ENCODE assay signal across 1 cellular context in genomic region chr3:20054549-20054987, GRCh38.
TF ChIP-seq lines count a peak whose summit lies in the region.

No MANE protein-coding gene starts in this region.

TF ChIP-seq in GM12878, 131 proteins besides CTCF, POLR2A, EP300 and RAD21 (continued from another document):
- no peak for TF ChIP-seq USF2 (IDR thresholded peaks at IDR 0.05; ENCODE audit: borderline replicate concordance, low read depth, low read length)
- no peak for TF ChIP-seq CREB1 (IDR thresholded peaks at IDR 0.05; ENCODE audit: low read depth)
- no peak for TF ChIP-seq SMC3 (IDR thresholded peaks at IDR 0.05; ENCODE audit: borderline replicate concordance, low read length)
- no peak for TF ChIP-seq ZNF384 (IDR thresholded peaks at IDR 0.05; ENCODE audit: borderline replicate concordance, low read depth, low read length)
- TF ChIP-seq RFX5 (IDR thresholded peaks at IDR 0.05; ENCODE audit: low read depth, low read length): no peak
- TF ChIP-seq KLF5 (IDR thresholded peaks at IDR 0.05; ENCODE audit: partially characterized antibody): no peak
- 0 out of 2 replicates have a peak, but pooled peaks have one; percentile 22 for TF ChIP-seq EED (IDR thresholded peaks at IDR 0.05; ENCODE audit: low read depth)
- no peak for TF ChIP-seq ZNF217 (IDR thresholded peaks at IDR 0.05)
- no peak for TF ChIP-seq MYC (IDR thresholded peaks at IDR 0.05; ENCODE audit: insufficient read depth, insufficient read length, insufficient replicate concordance, low read length, severe bottlenecking)
- TF ChIP-seq SPI1 (IDR thresholded peaks at IDR 0.05; ENCODE audit: borderline replicate concordance, insufficient read depth, low read depth, low read length): no peak
- no peak for TF ChIP-seq MAX (IDR thresholded peaks at IDR 0.05; ENCODE audit: low read depth, low read length)
- TF ChIP-seq NFIC (IDR thresholded peaks at IDR 0.05; ENCODE audit: low read depth, low read length): no peak
- TF ChIP-seq CBX3 (IDR thresholded peaks at IDR 0.05; ENCODE audit: borderline replicate concordance, low read depth): no peak
- TF ChIP-seq STAT1 (conservative IDR thresholded peaks at IDR 0.05): no peak
- TF ChIP-seq BRCA1 (IDR thresholded peaks at IDR 0.05; ENCODE audit: low read depth, low read length): no peak
- TF ChIP-seq SREBF1 (IDR thresholded peaks at IDR 0.05; ENCODE audit: low read length): no peak
- TF ChIP-seq CHD1 (IDR thresholded peaks at IDR 0.05; ENCODE audit: low read depth, low read length): no peak
- TF ChIP-seq ASH2L (IDR thresholded peaks at IDR 0.05; ENCODE audit: borderline replicate concordance, low read depth): no peak
- TF ChIP-seq ZNF24 (IDR thresholded peaks at IDR 0.05): peak; percentile 41; the same call in 1 of the 2 replicates
- peak; percentile 51; the same call in 1 of the 2 replicates for TF ChIP-seq MTA2 (IDR thresholded peaks at IDR 0.05; ENCODE audit: low read depth)
- TF ChIP-seq GATAD2B (conservative IDR thresholded peaks at IDR 0.05; ENCODE audit: low read depth): peak; percentile 52; the same call in 1 of the 2 replicates
- TF ChIP-seq GABPA (IDR thresholded peaks at IDR 0.05; ENCODE audit: low read depth): no peak
- TF ChIP-seq CREM (IDR thresholded peaks at IDR 0.05; ENCODE audit: low read depth): no peak
- TF ChIP-seq KDM1A (IDR thresholded peaks at IDR 0.05; ENCODE audit: borderline replicate concordance): no peak
- TF ChIP-seq IRF5 (IDR thresholded peaks at IDR 0.05; ENCODE audit: borderline replicate concordance): no peak
- TF ChIP-seq SMAD1 (IDR thresholded peaks at IDR 0.05; ENCODE audit: low read depth, partially characterized antibody): no peak
- 0 out of 2 replicates have a peak, but pooled peaks have one; percentile 32 for TF ChIP-seq CBFB (IDR thresholded peaks at IDR 0.05; ENCODE audit: low read depth)
- TF ChIP-seq KAT2A (conservative IDR thresholded peaks at IDR 0.05; ENCODE audit: control insufficient read depth, low read depth, low read length): no peak
- TF ChIP-seq PKNOX1 (IDR thresholded peaks at IDR 0.05): peak; percentile 69
- TF ChIP-seq ATF7 (IDR thresholded peaks at IDR 0.05; ENCODE audit: low read depth): 0 out of 2 replicates have a peak, but pooled peaks have one; percentile 16
- TF ChIP-seq HDGF (IDR thresholded peaks at IDR 0.05): no peak
